In the genomic region with DNA sequence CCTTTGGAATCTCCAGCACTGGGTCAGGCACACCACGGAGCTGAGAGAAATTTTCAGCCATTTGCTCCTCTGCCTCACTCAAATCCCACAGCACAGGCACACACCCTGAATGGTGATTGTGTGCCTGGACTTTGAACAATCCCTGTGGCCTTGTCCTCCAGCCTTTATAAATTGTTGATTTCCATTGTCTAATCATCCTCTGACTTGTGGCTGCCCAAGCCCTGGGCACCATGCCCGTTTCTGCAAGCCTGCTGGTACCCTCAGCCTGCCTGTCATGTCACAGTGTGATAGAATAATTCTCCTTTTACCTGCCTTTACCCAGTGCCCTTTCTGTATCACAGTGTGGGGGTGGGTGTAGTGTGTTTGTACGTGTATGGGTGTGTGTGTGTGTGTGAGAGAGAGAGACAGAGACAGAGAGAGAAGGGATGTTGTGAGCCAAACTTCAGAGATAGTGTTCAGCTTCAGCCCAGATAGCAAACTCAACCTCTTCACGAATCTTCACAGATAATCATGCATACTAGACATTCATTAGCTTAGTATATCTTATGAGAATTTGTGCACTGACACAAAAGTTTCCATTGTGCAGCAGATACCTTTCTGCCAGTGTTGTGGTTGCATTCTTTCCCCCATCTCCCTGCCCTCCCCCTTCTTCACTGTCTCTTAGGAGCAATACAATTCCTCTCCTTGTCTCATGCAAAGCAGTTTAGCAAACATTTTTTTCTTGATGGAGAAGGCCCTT, we compare ENCODE assay signal across 16 cellular contexts. TPM values are rescaled to one million over a fixed set of nuclear protein-coding genes. Genes with fewer than 3 reads are reported as not detected.
DNase-seq lines count a peak whose midpoint lies in the region; ATAC-seq, FAIRE-seq and TF ChIP-seq lines count a peak whose summit lies in the region.
"Had no signal": no experiment of that assay in that cellular context is flagged by ENCODE, and none has a peak within 500 bp of the region (broad histone marks: within the 10 kb centered on the region; RNA-seq: fewer than 3 reads in every experiment).

No MANE protein-coding gene starts in this region.

- peaks cover 9% of the 10 kb centered on the region; the same call in 1 of the 3 replicates for H3K4me1 ChIP-seq in A549
- H3K4me1 ChIP-seq in naive thymus-derived CD4-positive, alpha-beta T cell (ENCODE audit: control insufficient read depth in 2 of 2, insufficient read depth in 2 of 2, low read length in 2 of 2): no peaks in the 10 kb centered on the region
- H3K4me1 ChIP-seq: SJCRH30 had no signal

- no peak overlapping the region for H3K4me3 ChIP-seq in A549
- H3K4me3 ChIP-seq in naive thymus-derived CD4-positive, alpha-beta T cell (ENCODE audit: low read length): no peak overlapping the region
- H3K4me3 ChIP-seq: lung, SJCRH30 had no signal

- ATAC-seq in A549: no peak; a peak in 2 of 6 replicates
- ATAC-seq in HG03159 (IDR thresholded peaks at IDR 0.05; ENCODE audit: unreplicated experiment): no peak
- no peak for ATAC-seq in naive thymus-derived CD4-positive, alpha-beta T cell
- ATAC-seq: effector memory CD8-positive, alpha-beta T cell had no signal

- H3K27ac ChIP-seq in A549: no peak overlapping the region
- no peak overlapping the region for H3K27ac ChIP-seq in naive thymus-derived CD4-positive, alpha-beta T cell (ENCODE audit: low read depth, low read length)
- H3K27ac ChIP-seq: SJCRH30 had no signal

- POLR2A ChIA-PET in A549 (lab: Yijun Ruan, JAX): no interaction called here
- POLR2A ChIA-PET in naive thymus-derived CD4-positive, alpha-beta T cell (lab: Charles Lee): no interaction called here

- TF ChIP-seq RAD21 in A549 (conservative IDR thresholded peaks at IDR 0.05 in 1 of 2, IDR thresholded peaks at IDR 0.05 in 1 of 2): no peak

- no peaks in the 10 kb centered on the region for H3K27me3 ChIP-seq in naive thymus-derived CD4-positive, alpha-beta T cell (ENCODE audit: control insufficient read depth in 2 of 2, insufficient read depth in 2 of 2, low read length in 2 of 2)
- H3K27me3 ChIP-seq: SJCRH30 had no signal

- no peaks in the 10 kb centered on the region for H3K4me1 Mint-ChIP-seq in naive thymus-derived CD4-positive, alpha-beta T cell

- WGBS in A549 (ENCODE audit: missing lambda C conversion rate): 26% methylated on average over 4 of the region's 4 CpGs

- H3K9me3 ChIP-seq in A549: no peaks in the 10 kb centered on the region
- H3K9me3 ChIP-seq in naive thymus-derived CD4-positive, alpha-beta T cell (ENCODE audit: control insufficient read depth in 2 of 3, low read length in 3 of 3): no peaks in the 10 kb centered on the region
- H3K9me3 ChIP-seq: SJCRH30 had no signal

- FAIRE-seq in A549 (lab: Jason Lieb, UNC): no peak
- FAIRE-seq: GM12892, GM19239 had no signal

- H3K36me3 Mint-ChIP-seq in naive thymus-derived CD4-positive, alpha-beta T cell: peaks cover 0 to 4% (median 0%) of the 10 kb centered on the region in 5 donors

- intact Hi-C loops in naive thymus-derived CD4-positive, alpha-beta T cell (cut with micrococcal nuclease): no loop called here

- no peak overlapping the region for H3K27ac Mint-ChIP-seq in naive thymus-derived CD4-positive, alpha-beta T cell
- H3K27ac Mint-ChIP-seq: effector memory CD8-positive, alpha-beta T cell had no signal

- no peaks in the 10 kb centered on the region for H3K36me3 ChIP-seq in naive thymus-derived CD4-positive, alpha-beta T cell (ENCODE audit: control insufficient read depth in 2 of 3, insufficient read depth in 3 of 3, low read length in 3 of 3)
- H3K36me3 ChIP-seq: SJCRH30 had no signal

- DNase-seq in A549 (ENCODE audit: low read depth in 1 of 2, low spot score in 1 of 2) (no peak), M059J (ENCODE audit: low read depth) (peak; percentile 44), cerebellum (ENCODE audit: low spot score) (peak; percentile 63), midbrain (lab: John Stamatoyannopoulos, UW) (peak; percentile 67), GF-D8 (lab: John Stamatoyannopoulos, UW) (no peak)
- no peak for DNase-seq in activated CD4-positive, CD25-positive, alpha-beta regulatory T cell treated with anti-CD3 and anti-CD28 coated beads, Interleukin-2, amount 50 U/mL, for 72 hours
- no peak for DNase-seq in naive thymus-derived CD4-positive, alpha-beta T cell
- DNase-seq: DMS79; effector memory CD8-positive, alpha-beta T cell; GOT3; NCI-H526; SJCRH30 had no signal

- no peak for TF ChIP-seq CTCF in A549 (IDR thresholded peaks at IDR 0.05)

- H3K27me3 Mint-ChIP-seq in naive thymus-derived CD4-positive, alpha-beta T cell: peaks cover 0 to 14% (median 4%) of the 10 kb centered on the region in 5 donors

- TF ChIP-seq POLR2A in A549 (IDR thresholded peaks at IDR 0.05; ENCODE audit: low read length): no peak

- CTCF ChIA-PET in A549 (lab: Yijun Ruan, JAX): interaction anchor here (1.2 to 1.8 kb wide), 2 partner anchors 9 to 13 kb away, joined by 3 to 4 read pairs; no protein-coding TSS in a partner anchor
- CTCF ChIA-PET in naive thymus-derived CD4-positive, alpha-beta T cell (lab: Charles Lee): no interaction called here

- H3K4me2 ChIP-seq in A549: peak overlapping the region; percentile 34

- H3K9me3 Mint-ChIP-seq in naive thymus-derived CD4-positive, alpha-beta T cell: peaks cover 0 to 2% (median 0%) of the 10 kb centered on the region in 11 donors
- H3K9me3 Mint-ChIP-seq: effector memory CD8-positive, alpha-beta T cell had no signal

- TF ChIP-seq EP300 in A549 (IDR thresholded peaks at IDR 0.05): no peak

- H3K4me3 Mint-ChIP-seq in naive thymus-derived CD4-positive, alpha-beta T cell: no peak overlapping the region
- H3K4me3 Mint-ChIP-seq: effector memory CD8-positive, alpha-beta T cell had no signal

TF ChIP-seq in A549, 52 proteins besides CTCF, POLR2A, EP300 and RAD21:
- TF ChIP-seq HOXA7 (CRISPR knock-in tag; IDR thresholded peaks at IDR 0.05): no peak
- TF ChIP-seq, protein P1, sequence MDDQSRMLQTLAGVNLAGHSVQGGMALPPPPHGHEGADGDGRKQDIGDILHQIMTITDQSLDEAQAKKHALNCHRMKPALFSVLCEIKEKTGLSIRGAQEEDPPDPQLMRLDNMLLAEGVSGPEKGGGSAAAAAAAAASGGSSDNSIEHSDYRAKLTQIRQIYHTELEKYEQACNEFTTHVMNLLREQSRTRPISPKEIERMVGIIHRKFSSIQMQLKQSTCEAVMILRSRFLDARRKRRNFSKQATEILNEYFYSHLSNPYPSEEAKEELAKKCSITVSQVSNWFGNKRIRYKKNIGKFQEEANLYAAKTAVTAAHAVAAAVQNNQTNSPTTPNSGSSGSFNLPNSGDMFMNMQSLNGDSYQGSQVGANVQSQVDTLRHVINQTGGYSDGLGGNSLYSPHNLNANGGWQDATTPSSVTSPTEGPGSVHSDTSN (IDR thresholded peaks at IDR 0.05): no peak
- TF ChIP-seq NPAS2 (CRISPR knock-in tag; IDR thresholded peaks at IDR 0.05; ENCODE audit: borderline replicate concordance): no peak
- TF ChIP-seq KDM5A (IDR thresholded peaks at IDR 0.05): no peak
- TF ChIP-seq ZNF302 (CRISPR knock-in tag; IDR thresholded peaks at IDR 0.05): no peak
- no peak for TF ChIP-seq ESRRA (IDR thresholded peaks at IDR 0.05; ENCODE audit: borderline replicate concordance, low read length)
- no peak for TF ChIP-seq FOSB (CRISPR knock-in tag; IDR thresholded peaks at IDR 0.05)
- no peak for TF ChIP-seq CEBPB (IDR thresholded peaks at IDR 0.05)
- TF ChIP-seq, protein P2, sequence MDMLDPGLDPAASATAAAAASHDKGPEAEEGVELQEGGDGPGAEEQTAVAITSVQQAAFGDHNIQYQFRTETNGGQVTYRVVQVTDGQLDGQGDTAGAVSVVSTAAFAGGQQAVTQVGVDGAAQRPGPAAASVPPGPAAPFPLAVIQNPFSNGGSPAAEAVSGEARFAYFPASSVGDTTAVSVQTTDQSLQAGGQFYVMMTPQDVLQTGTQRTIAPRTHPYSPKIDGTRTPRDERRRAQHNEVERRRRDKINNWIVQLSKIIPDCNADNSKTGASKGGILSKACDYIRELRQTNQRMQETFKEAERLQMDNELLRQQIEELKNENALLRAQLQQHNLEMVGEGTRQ (IDR thresholded peaks at IDR 0.05): no peak

RNA-seq across cellular contexts. Expression of gene SLC44A1, which starts 27.8 kb away (rescaled TPM):
- polyA plus RNA-seq in A549 (2011; rRNA removed) (19.6 and 38.8 TPM in 2 replicates), A549 (2017; fragmentation: RNase III; extraction: RNeasy Plus Mini Kit Qiagen cat#74134 plus additional on column Dnase treatment) (22.8 to 33.0 TPM (median 27.2 TPM) in 3 replicates)
- polyA plus RNA-seq in A549 (2012; cell fraction: cytosol; rRNA removed): 4.9 and 8.1 TPM in 2 replicates
- polyA plus RNA-seq in A549 (2012; cell fraction: nucleus; rRNA removed): 2.3 and 3.3 TPM in 2 replicates
- 44.0 and 49.7 TPM in 2 replicates for polyA minus RNA-seq in A549 (2011; rRNA and poly(A)+ RNA removed)
- 46.1 and 55.4 TPM in 2 replicates for total RNA-seq in M059J (2014; rRNA removed; shearing (Covaris generic))
- total RNA-seq in cerebellum: 24.2 TPM
- 10 to 100 TPM in 3 of 5 experiments, 1 to 10 TPM in 2; 7.7 to 13.8 (median 11.1) TPM for total RNA-seq in naive thymus-derived CD4-positive, alpha-beta T cell
- polyA plus RNA-seq in naive thymus-derived CD4-positive, alpha-beta T cell: 10 to 100 TPM; 19.3 to 21.8 TPM

Comparison
In these comparisons a context has a peak if more than half of its experiments do, and no peak if none do; other contexts are left out.
1. DNase-seq: peak in M059J (single experiment), cerebellum (single experiment) and midbrain (single experiment); none in A549 (0 of 2), activated CD4-positive, CD25-positive, alpha-beta regulatory T cell treated with anti-CD3 and anti-CD28 coated beads, Interleukin-2, amount 50 U/mL, for 72 hours (single experiment), naive thymus-derived CD4-positive, alpha-beta T cell (0 of 9) and GF-D8 (single experiment).